9 cellular contexts compared by ENCODE assay signal in the genomic region with DNA sequence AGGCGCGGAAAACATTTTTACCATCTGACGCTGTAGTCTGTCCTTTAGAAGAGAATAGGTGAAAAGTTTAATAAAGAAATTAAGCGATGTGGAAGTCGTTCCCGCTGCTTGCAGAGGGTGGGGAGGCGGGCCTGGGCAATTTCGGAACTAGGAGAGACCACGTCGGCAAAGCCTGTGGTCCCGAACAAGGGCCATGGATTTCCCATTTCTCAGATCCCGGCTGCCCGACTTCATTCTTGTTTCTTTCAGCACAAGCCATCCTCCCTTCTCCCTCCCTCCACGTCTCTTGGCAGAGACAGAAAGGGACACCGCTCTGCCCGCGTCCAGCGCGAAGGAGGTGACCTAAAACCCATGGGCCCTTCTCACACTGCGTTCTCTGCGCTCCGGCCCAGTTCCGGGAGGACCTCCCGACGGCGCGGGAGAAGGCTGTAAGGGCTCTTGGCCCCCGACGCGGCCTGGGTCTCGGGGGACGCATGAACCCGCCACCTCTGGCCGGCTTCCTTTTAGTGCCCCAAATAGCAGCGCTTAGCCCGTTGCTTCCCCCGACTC. TPM values are rescaled to one million over a fixed set of nuclear protein-coding genes. Genes with fewer than 3 reads are reported as not detected.
DNase-seq lines count a peak whose midpoint lies in the region; ATAC-seq and TF ChIP-seq lines count a peak whose summit lies in the region.
"Had no signal": no experiment of that assay in that cellular context is flagged by ENCODE, and none has a peak within 500 bp of the region (broad histone marks: within the 10 kb centered on the region; RNA-seq: fewer than 3 reads in every experiment).

No MANE protein-coding gene starts in this region.

- POLR2A ChIA-PET in activated CD8-positive, alpha-beta T cell treated with anti-CD3 and anti-CD28 coated beads for 36 hours (lab: Charles Lee) = no interaction called here

- no peaks in the 10 kb centered on the region for H3K9me3 Mint-ChIP-seq in activated CD8-positive, alpha-beta T cell treated with anti-CD3 and anti-CD28 coated beads for 36 hours

- peaks cover 6% of the 10 kb centered on the region for H3K36me3 Mint-ChIP-seq in activated CD8-positive, alpha-beta T cell treated with anti-CD3 and anti-CD28 coated beads for 36 hours (ENCODE audit: low read depth)

- no peaks in the 10 kb centered on the region for H3K9me3 ChIP-seq in ES-I3 (ENCODE audit: control insufficient read depth, insufficient read depth, low read length)
- peaks cover 0 to 7% (median 0%) of the 10 kb centered on the region in 3 donors for H3K9me3 ChIP-seq in gastroesophageal sphincter
- no peaks in the 10 kb centered on the region for H3K9me3 ChIP-seq in psoas muscle

- H3K4me3 Mint-ChIP-seq in activated CD8-positive, alpha-beta T cell treated with anti-CD3 and anti-CD28 coated beads for 36 hours = peak overlapping the region; percentile 95

- H3K36me3 ChIP-seq in ES-I3 (ENCODE audit: insufficient read depth, low read length) (no peaks in the 10 kb centered on the region), gastroesophageal sphincter (no peaks in the 10 kb centered on the region), psoas muscle (ENCODE audit: insufficient read depth in 1 of 2, low read depth in 1 of 2) (no peaks in the 10 kb centered on the region)

- no peak for TF ChIP-seq EP300 in gastroesophageal sphincter (IDR thresholded peaks at IDR 0.05)

- peaks cover 45% of the 10 kb centered on the region for H3K4me1 Mint-ChIP-seq in activated CD8-positive, alpha-beta T cell treated with anti-CD3 and anti-CD28 coated beads for 36 hours (ENCODE audit: low read depth)

- DNase-seq in activated CD8-positive, alpha-beta T cell treated with anti-CD3 and anti-CD28 coated beads for 36 hours = no peak
- peak in 1 of 2 donors; percentile 54 for DNase-seq in psoas muscle
- DNase-seq in NCI-H2029 treated with DMSO at 0.1 percent for 48 hours (lab: John Stamatoyannopoulos, UW) = no peak
- DNase-seq in SIG-M5 treated with dmso at 0.1 percent for 504 hours (lab: John Stamatoyannopoulos, UW; ENCODE audit: unreplicated experiment) = no peak
- DNase-seq in stimulated activated naive CD4-positive, alpha-beta T cell treated with Interleukin-2 at 50 U/mL for 16 hours (lab: John Stamatoyannopoulos, UW) = no peak
- DNase-seq: hippocampal formation had no signal

- WGBS in gastroesophageal sphincter (ENCODE audit: low coverage in 1 of 2), 2 donors = 36 to 53% methylated on average over 3 to 13 of the region's 37 CpGs
- 58 to 75% (median 67%) methylated on average over 37 of the region's 37 CpGs for WGBS in psoas muscle, 3 donors

- H3K27ac Mint-ChIP-seq in activated CD8-positive, alpha-beta T cell treated with anti-CD3 and anti-CD28 coated beads for 36 hours = peak overlapping the region; percentile 69

- no peak for TF ChIP-seq POLR2A in gastroesophageal sphincter (IDR thresholded peaks at IDR 0.05)

- peak overlapping the region; percentile 67; the same call in 1 of the 2 replicates for H3K9ac ChIP-seq in ES-I3 (ENCODE audit: low read depth, low read length)

- ATAC-seq in activated CD8-positive, alpha-beta T cell treated with anti-CD3 and anti-CD28 coated beads for 36 hours = no peak
- ATAC-seq in gastroesophageal sphincter (no peak), psoas muscle (no peak), HG02840 (IDR thresholded peaks at IDR 0.05; ENCODE audit: low FRiP score, unreplicated experiment) (no peak)

- H3K27me3 ChIP-seq in gastroesophageal sphincter (peaks cover 64% of the 10 kb centered on the region), psoas muscle (ENCODE audit: insufficient read depth in 3 of 3, low read length in 2 of 3) (peaks cover 0 to 7% (median 0%) of the 10 kb centered on the region in 3 donors)

- H3K4me1 ChIP-seq in ES-I3 (ENCODE audit: insufficient read depth, low read length) (no peaks in the 10 kb centered on the region), gastroesophageal sphincter (peaks cover 0 to 59% (median 16%) of the 10 kb centered on the region in 3 donors), psoas muscle (peaks cover 15% of the 10 kb centered on the region)

- H3K4me3 ChIP-seq in gastroesophageal sphincter (peak overlapping the region in 1 of 2 donors; percentile 88), psoas muscle (peak overlapping the region; percentile 84)

- TF ChIP-seq CTCF in activated CD8-positive, alpha-beta T cell treated with anti-CD3 and anti-CD28 coated beads for 36 hours (IDR thresholded peaks at IDR 0.05) = no peak
- TF ChIP-seq CTCF in gastroesophageal sphincter (IDR thresholded peaks at IDR 0.05) = no peak
- no peak for TF ChIP-seq CTCF in psoas muscle (IDR thresholded peaks at IDR 0.05)

- H3K27ac ChIP-seq in gastroesophageal sphincter = peak overlapping the region in 3 of 4 donors; percentile 9 to 59 (median 52)
- no peak overlapping the region for H3K27ac ChIP-seq in psoas muscle

- CTCF ChIA-PET in activated CD8-positive, alpha-beta T cell treated with anti-CD3 and anti-CD28 coated beads for 36 hours (lab: Charles Lee) = interaction anchor here (1.7 kb wide), 1 partner anchor 271 kb away, joined by 5 read pairs; no protein-coding TSS in a partner anchor

- H3K27me3 Mint-ChIP-seq in activated CD8-positive, alpha-beta T cell treated with anti-CD3 and anti-CD28 coated beads for 36 hours = peaks cover 29% of the 10 kb centered on the region

- intact Hi-C loops in activated CD8-positive, alpha-beta T cell treated with anti-CD3 and anti-CD28 coated beads for 36 hours (cut with micrococcal nuclease) = loop anchor here (5.0 to 10.0 kb wide), 4 partner anchors 71 to 586 kb away; no protein-coding TSS in a partner anchor
- intact Hi-C loops in psoas muscle (cut with DNase I) = loop anchor here in 1 of 2 donors (5.0 to 10.0 kb wide), 3 partner anchors 306 to 616 kb away; no protein-coding TSS in a partner anchor

RNA-seq across cellular contexts. Expression of gene BCL2L11, which starts 2.2 kb away (rescaled TPM):
- 10 to 100 TPM; 19.8 to 22.6 TPM for total RNA-seq in activated CD8-positive, alpha-beta T cell treated with anti-CD3 and anti-CD28 coated beads for 36 hours
- 100 to 1,000 TPM in 1 of 4 donors, 10 to 100 TPM in 2, 1 to 10 TPM in 1; 8.5 to 120 (median 41.7) TPM for total RNA-seq in gastroesophageal sphincter
- total RNA-seq in psoas muscle = 10 to 100 TPM in 2 of 4 donors, 1 to 10 TPM in 2; 8.2 to 25.4 (median 11.7) TPM
- 1 to 10 TPM; 2.5 to 7.4 (median 4.6) TPM for polyA plus RNA-seq in psoas muscle
